In the genomic region with DNA sequence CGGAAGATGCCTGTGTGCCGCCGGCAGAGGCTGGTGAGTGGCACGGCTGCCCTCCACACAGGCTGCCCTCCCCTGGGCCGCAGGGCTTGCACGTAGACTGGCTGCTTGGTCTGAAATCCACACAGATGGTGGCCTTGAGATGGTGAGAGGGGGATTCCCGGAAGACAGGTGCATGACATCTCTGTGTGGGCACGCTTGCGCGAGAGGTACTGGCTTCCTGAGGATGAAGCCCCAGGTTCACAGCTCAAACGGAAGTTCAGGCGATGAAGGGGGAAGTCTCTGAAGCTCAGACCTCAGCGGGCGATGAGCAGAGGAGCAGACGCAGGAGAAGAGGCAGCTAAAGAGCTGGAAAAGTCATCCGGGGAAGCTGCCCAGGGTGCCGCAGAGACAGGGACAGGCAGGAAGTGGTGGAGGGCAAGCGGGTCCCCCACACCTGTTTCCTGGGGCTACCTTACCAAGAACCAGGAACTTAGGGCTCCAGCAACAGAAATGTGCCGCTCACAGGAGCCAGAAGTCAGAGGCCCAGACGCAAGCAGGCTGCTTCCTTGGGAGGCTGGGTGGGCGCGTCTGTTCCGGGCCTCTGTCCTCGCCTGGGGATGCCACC, we compare ENCODE assay signal across 8 cellular contexts. TPM values are rescaled to one million over a fixed set of nuclear protein-coding genes. Genes with fewer than 3 reads are reported as not detected.
DNase-seq lines count a peak whose midpoint lies in the region; ATAC-seq and TF ChIP-seq lines count a peak whose summit lies in the region.

No MANE protein-coding gene starts in this region.

- peaks cover 33% of the 10 kb centered on the region for H3K4me1 Mint-ChIP-seq in activated CD8-positive, alpha-beta T cell treated with anti-CD3 and anti-CD28 coated beads for 36 hours (ENCODE audit: low read depth)
- peaks cover 19% of the 10 kb centered on the region for H3K4me1 Mint-ChIP-seq in GM23338

- H3K27ac ChIP-seq in BLaER1 (peak overlapping the region; percentile 91), GM23338 (ENCODE audit: low read depth) (no peak overlapping the region)

- H3K4me3 ChIP-seq in BLaER1 (peak overlapping the region; percentile 56), GM23338 (no peak overlapping the region)

- H3K4me1 ChIP-seq in BLaER1 = peaks cover 92% of the 10 kb centered on the region
- H3K4me1 ChIP-seq in GM23338 (ENCODE audit: insufficient read depth) = no peaks in the 10 kb centered on the region; the same call in 1 of the 2 replicates

- H3K9me3 Mint-ChIP-seq in activated CD8-positive, alpha-beta T cell treated with anti-CD3 and anti-CD28 coated beads for 36 hours = no peaks in the 10 kb centered on the region
- no peaks in the 10 kb centered on the region for H3K9me3 Mint-ChIP-seq in GM23338

- no peak for TF ChIP-seq CTCF in activated CD8-positive, alpha-beta T cell treated with anti-CD3 and anti-CD28 coated beads for 36 hours (IDR thresholded peaks at IDR 0.05)
- TF ChIP-seq CTCF in GM23338 (conservative IDR thresholded peaks at IDR 0.05; ENCODE audit: low read depth in 2 of 2) = no peak

- ATAC-seq in HG03135 (IDR thresholded peaks at IDR 0.05; ENCODE audit: unreplicated experiment) (peak; percentile 38), GM18909 (IDR thresholded peaks at IDR 0.05; ENCODE audit: poor library complexity, unreplicated experiment) (no peak), GM23338 (no peak)
- ATAC-seq in activated CD8-positive, alpha-beta T cell treated with anti-CD3 and anti-CD28 coated beads for 36 hours = peak; percentile 84

- no peaks in the 10 kb centered on the region for H3K27me3 Mint-ChIP-seq in activated CD8-positive, alpha-beta T cell treated with anti-CD3 and anti-CD28 coated beads for 36 hours
- H3K27me3 Mint-ChIP-seq in GM23338 (ENCODE audit: insufficient read depth, low read depth, poor library complexity) = peaks cover 14% of the 10 kb centered on the region

- no peaks in the 10 kb centered on the region for H3K9me2 ChIP-seq in GM23338 (ENCODE audit: insufficient read depth)

- DNase-seq in activated CD8-positive, alpha-beta T cell treated with anti-CD3 and anti-CD28 coated beads for 36 hours = peak; percentile 87
- DNase-seq in germinal center (ENCODE audit: low spot score) = peak; percentile 68
- DNase-seq in cardiac septum (ENCODE audit: low spot score) = no peak
- DNase-seq in GM23338 (ENCODE audit: low spot score) = no peak
- no peak for DNase-seq in posterior vena cava (ENCODE audit: low spot score)

- no peaks in the 10 kb centered on the region for H3K79me2 ChIP-seq in GM23338 (replicated peaks; ENCODE audit: insufficient read depth)

- POLR2A ChIA-PET in activated CD8-positive, alpha-beta T cell treated with anti-CD3 and anti-CD28 coated beads for 36 hours (lab: Charles Lee) = interaction anchor here (0.5 to 1.9 kb wide), 5 partner anchors 11 to 410 kb away, joined by 3 to 9 read pairs (median 6); no protein-coding TSS in a partner anchor

- peak overlapping the region; percentile 78 for H3K9ac ChIP-seq in BLaER1

- peaks cover 12% of the 10 kb centered on the region for H3K36me3 ChIP-seq in BLaER1
- no peaks in the 10 kb centered on the region for H3K36me3 ChIP-seq in GM23338 (ENCODE audit: insufficient read depth)

- H3K36me3 Mint-ChIP-seq in activated CD8-positive, alpha-beta T cell treated with anti-CD3 and anti-CD28 coated beads for 36 hours (ENCODE audit: low read depth) = peaks cover 35% of the 10 kb centered on the region
- peaks cover 4% of the 10 kb centered on the region; the same call in 2 of the 3 replicates for H3K36me3 Mint-ChIP-seq in GM23338 (ENCODE audit: low read depth)

- CTCF ChIA-PET in activated CD8-positive, alpha-beta T cell treated with anti-CD3 and anti-CD28 coated beads for 36 hours (lab: Charles Lee) = interaction anchor here (0.8 to 3.6 kb wide), 4 partner anchors 54 to 158 kb away, joined by 3 to 34 read pairs (median 8); no protein-coding TSS in a partner anchor

- intact Hi-C loops in activated CD8-positive, alpha-beta T cell treated with anti-CD3 and anti-CD28 coated beads for 36 hours (cut with micrococcal nuclease) = loop anchor here (10.0 kb wide), 1 partner anchor 161 kb away; no protein-coding TSS in a partner anchor
- intact Hi-C loops in cardiac septum (cut with DNase I) = no loop called here
- intact Hi-C loops in posterior vena cava (cut with DNase I) = loop anchor here in 1 of 2 donors (2.0 kb wide), 1 partner anchor 105 kb away; no protein-coding TSS in a partner anchor

- H3K27me3 ChIP-seq in BLaER1 = no peaks in the 10 kb centered on the region
- peaks cover 9% of the 10 kb centered on the region for H3K27me3 ChIP-seq in GM23338 (ENCODE audit: insufficient read depth)

- no peaks in the 10 kb centered on the region; the same call in 1 of the 2 replicates for H3F3A ChIP-seq in GM23338 (replicated peaks; ENCODE audit: low read depth)

- H4K20me1 ChIP-seq in BLaER1 (no peaks in the 10 kb centered on the region), GM23338 (replicated peaks; ENCODE audit: insufficient read depth) (no peaks in the 10 kb centered on the region)

- H3K27ac Mint-ChIP-seq in activated CD8-positive, alpha-beta T cell treated with anti-CD3 and anti-CD28 coated beads for 36 hours = peak overlapping the region; percentile 94
- no peak overlapping the region for H3K27ac Mint-ChIP-seq in GM23338

- H3K9me3 ChIP-seq in BLaER1 = no peaks in the 10 kb centered on the region

- peak overlapping the region; percentile 89 for H3K4me2 ChIP-seq in BLaER1
- no peak overlapping the region for H3K4me2 ChIP-seq in GM23338

- H3K4me3 Mint-ChIP-seq in activated CD8-positive, alpha-beta T cell treated with anti-CD3 and anti-CD28 coated beads for 36 hours = peak overlapping the region; percentile 77
- H3K4me3 Mint-ChIP-seq in GM23338 = no peak overlapping the region

- no peak overlapping the region for H2AFZ ChIP-seq in GM23338

TF ChIP-seq in GM23338, 12 proteins besides CTCF, POLR2A, EP300 and RAD21 (continues in another document):
- TF ChIP-seq POLR2AphosphoS5 (IDR thresholded peaks at IDR 0.05; ENCODE audit: low read depth) (no peak), NANOG (IDR thresholded peaks at IDR 0.05; ENCODE audit: borderline replicate concordance) (no peak), JUNB (IDR thresholded peaks at IDR 0.05; ENCODE audit: unreplicated experiment) (no peak), ZNF331 (CRISPR knock-in tag; IDR thresholded peaks at IDR 0.05; ENCODE audit: low read depth) (no peak)

RNA-seq across cellular contexts. Expression of a gene that starts 7.2 kb away (rescaled TPM):
- 10 to 100 TPM; 26.1 to 28.2 TPM for total RNA-seq in activated CD8-positive, alpha-beta T cell treated with anti-CD3 and anti-CD28 coated beads for 36 hours
- total RNA-seq in cardiac septum (32.9 TPM), posterior vena cava (10 to 100 TPM; 27.5 to 45.4 TPM)
- total RNA-seq in GM23338 (2014; rRNA removed; shearing (Covaris generic)) = 34.4 and 35.7 TPM in 2 replicates
- polyA plus RNA-seq in GM23338 (2016; fragmentation: Nextera tagmentation; extraction: Ambion mirVana) = 47.7 and 49.4 TPM in 2 replicates

RNA-seq across cellular contexts. Expression of a gene that starts 7.4 kb away (rescaled TPM):
- total RNA-seq in activated CD8-positive, alpha-beta T cell treated with anti-CD3 and anti-CD28 coated beads for 36 hours = 10 to 100 TPM; 10.7 to 12.0 TPM
- total RNA-seq in cardiac septum (14.3 TPM), posterior vena cava (10 to 100 TPM in 1 of 2 donors, 1 to 10 TPM in 1; 8.9 to 11.7 TPM)
- 23.3 and 26.9 TPM in 2 replicates for total RNA-seq in GM23338 (2014; rRNA removed; shearing (Covaris generic))
- 18.7 and 21.8 TPM in 2 replicates for polyA plus RNA-seq in GM23338 (2016; fragmentation: Nextera tagmentation; extraction: Ambion mirVana)

RNA-seq across cellular contexts. Expression of a gene that starts 34.9 kb away (rescaled TPM):
- total RNA-seq in activated CD8-positive, alpha-beta T cell treated with anti-CD3 and anti-CD28 coated beads for 36 hours = 100 to 1,000 TPM; 146 to 158 TPM
- 31.3 TPM for total RNA-seq in cardiac septum
- total RNA-seq in GM23338 (2014; rRNA removed; shearing (Covaris generic)) = 30.6 and 37.3 TPM in 2 replicates
- 17.7 and 18.8 TPM in 2 replicates for polyA plus RNA-seq in GM23338 (2016; fragmentation: Nextera tagmentation; extraction: Ambion mirVana)
- total RNA-seq in posterior vena cava = 10 to 100 TPM; 29.9 to 37.2 TPM

Comparison
In these comparisons a context has a peak if more than half of its experiments do, and no peak if none do; other contexts are left out.
1. ATAC-seq: peak in HG03135 (single experiment) and activated CD8-positive, alpha-beta T cell treated with anti-CD3 and anti-CD28 coated beads for 36 hours (single experiment); none in GM18909 (single experiment) and GM23338 (single experiment).
2. DNase-seq: peak in activated CD8-positive, alpha-beta T cell treated with anti-CD3 and anti-CD28 coated beads for 36 hours (single experiment) and germinal center (single experiment); none in cardiac septum (single experiment), GM23338 (single experiment) and posterior vena cava (single experiment).